Comparison of ENCODE assay signal across 10 cellular contexts in the genomic region with DNA sequence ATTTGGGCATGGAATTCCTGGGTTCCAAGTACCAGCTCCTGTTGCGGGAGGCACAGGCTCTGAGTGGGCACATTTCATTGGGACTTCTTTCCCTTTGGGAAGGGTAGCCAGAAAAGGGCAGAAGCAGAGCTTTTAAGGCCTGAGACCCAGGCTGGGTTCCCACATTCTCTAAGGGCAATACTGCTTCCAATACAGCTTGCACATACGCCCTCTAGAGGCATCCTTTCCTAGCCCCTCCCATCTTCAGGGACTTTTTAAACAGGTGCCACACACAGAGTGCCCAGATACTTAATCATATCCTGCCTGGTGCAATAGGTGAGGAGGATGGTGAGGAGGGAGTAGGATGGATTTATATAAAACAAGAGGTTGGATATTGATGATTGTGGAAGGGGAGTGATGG. TPM values are rescaled to one million over a fixed set of nuclear protein-coding genes. Genes with fewer than 3 reads are reported as not detected.
DNase-seq lines count a peak whose midpoint lies in the region; ATAC-seq and TF ChIP-seq lines count a peak whose summit lies in the region.
"Had no signal": no experiment of that assay in that cellular context is flagged by ENCODE, and none has a peak within 500 bp of the region (broad histone marks: within the 10 kb centered on the region; RNA-seq: fewer than 3 reads in every experiment).

No MANE protein-coding gene starts in this region.

- H3K9me3 Mint-ChIP-seq in CD4-positive, alpha-beta memory T cell = no peaks in the 10 kb centered on the region
- H3K9me3 Mint-ChIP-seq: dendritic cell treated with granulocyte-macrophage colony-stimulating factor and Interleukin-4, amounts not matched to agents 40 ng/mL and 50 ng/mL, for 4 days; IgD-negative memory B cell had no signal

- peak overlapping the region in 1 of 7 donors; percentile 20 for H3K27ac Mint-ChIP-seq in CD4-positive, alpha-beta memory T cell
- H3K27ac Mint-ChIP-seq: dendritic cell treated with granulocyte-macrophage colony-stimulating factor and Interleukin-4, amounts not matched to agents 40 ng/mL and 50 ng/mL, for 4 days; IgD-negative memory B cell had no signal

- no peak overlapping the region for H3K4me3 ChIP-seq in CD4-positive, alpha-beta memory T cell (ENCODE audit: low read length in 2 of 2)
- no peak overlapping the region for H3K4me3 ChIP-seq in left lung
- no peak overlapping the region for H3K4me3 ChIP-seq in ovary

- WGBS in ovary, 3 donors = 89 to 93% (median 90%) methylated on average over 2 of the region's 2 CpGs

- peak in 1 of 2 donors; percentile 14 for TF ChIP-seq CTCF in left lung (IDR thresholded peaks at IDR 0.05)
- TF ChIP-seq CTCF in ovary (IDR thresholded peaks at IDR 0.05) = no peak

- no peaks in the 10 kb centered on the region for H3K36me3 Mint-ChIP-seq in CD4-positive, alpha-beta memory T cell
- H3K36me3 Mint-ChIP-seq: IgD-negative memory B cell had no signal

- DNase-seq in CD4-positive, alpha-beta memory T cell = peak; percentile 28 to 55 (median 33)
- DNase-seq in SW480 (ENCODE audit: low spot score) (peak; percentile 33), left lung (no peak), ovary (no peak), OCI-M2 (lab: John Stamatoyannopoulos, UW; ENCODE audit: unreplicated experiment) (no peak)

- peak overlapping the region in 1 of 8 donors; percentile 60 for H3K4me3 Mint-ChIP-seq in CD4-positive, alpha-beta memory T cell
- H3K4me3 Mint-ChIP-seq: dendritic cell treated with granulocyte-macrophage colony-stimulating factor and Interleukin-4, amounts not matched to agents 40 ng/mL and 50 ng/mL, for 4 days had no signal

- ATAC-seq in GM18861 (IDR thresholded peaks at IDR 0.05; ENCODE audit: unreplicated experiment) (peak; percentile 72), HG03196 (IDR thresholded peaks at IDR 0.05; ENCODE audit: unreplicated experiment) (peak; percentile 58), left lung (peak; percentile 36), GM18505 (IDR thresholded peaks at IDR 0.05; ENCODE audit: unreplicated experiment) (no peak)

- peaks cover 9% of the 10 kb centered on the region for H3K27me3 ChIP-seq in CD4-positive, alpha-beta memory T cell (ENCODE audit: insufficient read depth, low read length)
- H3K27me3 ChIP-seq in left lung (peaks cover 26 to 27% of the 10 kb centered on the region in 2 donors), ovary (no peaks in the 10 kb centered on the region)

- H3K4me1 Mint-ChIP-seq in CD4-positive, alpha-beta memory T cell = peaks cover 2 to 8% (median 4%) of the 10 kb centered on the region in 4 donors

- TF ChIP-seq EP300 in ovary (IDR thresholded peaks at IDR 0.05) = no peak

- TF ChIP-seq POLR2A in GM18505 (IDR thresholded peaks at IDR 0.05; ENCODE audit: borderline replicate concordance, extremely low read depth, insufficient read depth, insufficient read length) = no peak
- no peak for TF ChIP-seq POLR2A in ovary (IDR thresholded peaks at IDR 0.05)

- CTCF ChIA-PET in CD4-positive, alpha-beta memory T cell (lab: Charles Lee; ENCODE audit: partially characterized antibody) = interaction anchor here (0.9 to 1.6 kb wide), 6 partner anchors 9 to 88 kb away, joined by 3 to 7 read pairs (median 4); no protein-coding TSS in a partner anchor

- H3K9me3 ChIP-seq in CD4-positive, alpha-beta memory T cell (ENCODE audit: control insufficient read depth in 1 of 2, low read length in 2 of 2) = no peaks in the 10 kb centered on the region
- H3K9me3 ChIP-seq in left lung = no peaks in the 10 kb centered on the region
- no peaks in the 10 kb centered on the region for H3K9me3 ChIP-seq in ovary

- no peak overlapping the region for H3K27ac ChIP-seq in CD4-positive, alpha-beta memory T cell (ENCODE audit: low read depth, low read length)
- H3K27ac ChIP-seq in left lung (no peak overlapping the region), ovary (no peak overlapping the region)

- POLR2A ChIA-PET in CD4-positive, alpha-beta memory T cell (lab: Charles Lee; ENCODE audit: partially characterized antibody) = no interaction called here

- peaks cover 6% of the 10 kb centered on the region for H3K4me1 ChIP-seq in CD4-positive, alpha-beta memory T cell (ENCODE audit: insufficient read depth, low read length)
- H3K4me1 ChIP-seq in left lung (peaks cover 12 to 15% of the 10 kb centered on the region in 2 donors), ovary (ENCODE audit: insufficient read depth) (peaks cover 6% of the 10 kb centered on the region)

- peaks cover 12 to 21% of the 10 kb centered on the region in 2 donors for H3K27me3 Mint-ChIP-seq in CD4-positive, alpha-beta memory T cell

- intact Hi-C loops in CD4-positive, alpha-beta memory T cell (cut with micrococcal nuclease) = loop anchor here (5.0 kb wide), 1 partner anchor 736 kb away; no protein-coding TSS in a partner anchor
- intact Hi-C loops in left lung (cut with DNase I) (no loop called here), ovary (cut with DNase I) (no loop called here)

- no peaks in the 10 kb centered on the region for H3K36me3 ChIP-seq in CD4-positive, alpha-beta memory T cell (ENCODE audit: insufficient read depth, low read length)
- no peaks in the 10 kb centered on the region for H3K36me3 ChIP-seq in left lung
- no peaks in the 10 kb centered on the region for H3K36me3 ChIP-seq in ovary

RNA-seq across cellular contexts. Expression of gene GPR88, which starts 5.7 kb away (rescaled TPM):
- under 1 TPM in 1 of 2 experiments, not detected in 1; 0.12 TPM for total RNA-seq in CD4-positive, alpha-beta memory T cell
- not detected for polyA plus RNA-seq in CD4-positive, alpha-beta memory T cell
- under 1 TPM in 1 of 2 donors, not detected in 1; 0.10 TPM for total RNA-seq in left lung
- total RNA-seq in ovary = 1 to 10 TPM in 5 of 7 donors, under 1 TPM in 2; 0.46 to 9.3 (median 3.1) TPM
- 1 to 10 TPM in 1 of 2 donors, under 1 TPM in 1; 0.32 to 1.3 TPM for polyA plus RNA-seq in ovary
- polyA plus RNA-seq: IgD-negative memory B cell had no signal

Comparison
In these comparisons a context has a peak if more than half of its experiments do, and no peak if none do; other contexts are left out.
1. DNase-seq: peak in CD4-positive, alpha-beta memory T cell (5 of 5) and SW480 (single experiment); none in left lung (0 of 2), ovary (0 of 5) and OCI-M2 (single experiment).